Comparison of ENCODE assay signal across 8 cellular contexts in the genomic region with DNA sequence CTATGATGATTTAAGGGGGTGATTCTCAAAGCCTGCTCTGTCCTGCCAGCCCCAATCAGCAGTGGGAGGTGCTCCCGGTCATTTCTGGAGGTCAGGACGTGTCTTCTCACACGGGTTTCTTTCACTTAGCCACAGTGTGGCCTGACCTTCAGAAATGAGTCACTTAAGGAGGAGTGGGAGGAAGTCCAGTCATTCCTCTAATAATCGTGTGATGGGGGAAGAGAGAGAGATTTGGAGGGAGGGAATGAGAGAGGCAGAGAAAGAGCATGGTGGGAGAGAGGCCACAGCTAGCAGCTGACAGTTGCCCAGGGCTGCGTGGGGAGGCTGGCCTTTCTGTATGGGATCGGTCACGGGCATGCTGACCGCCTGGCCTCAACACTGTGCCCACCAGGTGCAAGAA.
A peak's percentile ranks its signal among the peaks of the same experiment; 100 is the strongest.
DNase-seq lines count a peak whose midpoint lies in the region; ATAC-seq, FAIRE-seq and TF ChIP-seq lines count a peak whose summit lies in the region.
"Not testable (repeated sequence)": the region's sequence is repeated elsewhere in the genome, so short reads cannot be mapped to it uniquely, and the experiment has no call there.

No MANE protein-coding gene starts in this region.

- H3K4me2 ChIP-seq in PC-3 (ENCODE audit: low read length); endothelial cell of umbilical vein (ENCODE audit: insufficient read depth, low read length): not testable (repeated sequence)

- H3K4me1 ChIP-seq in ACC112 (ENCODE audit: control insufficient read depth, insufficient read depth, low read length, unreplicated experiment) (peaks cover 63% of the 10 kb centered on the region), PC-3 (ENCODE audit: insufficient read depth, low read length) (peaks cover 65% of the 10 kb centered on the region), endothelial cell of umbilical vein (ENCODE audit: control insufficient read depth, extremely low read depth, insufficient read depth, low read length) (peaks cover 39% of the 10 kb centered on the region)

- H3K4me3 ChIP-seq in ACC112 (ENCODE audit: low read depth, low read length); PC-3 (ENCODE audit: low read length); endothelial cell of umbilical vein (replicated peaks in 1 of 3; ENCODE audit: insufficient read depth in 1 of 3, low read depth in 1 of 3, low read length in 3 of 3); retinal pigment epithelial cell (ENCODE audit: low read length): not testable (repeated sequence)

- not testable (repeated sequence) for H3K9me1 ChIP-seq in endothelial cell of umbilical vein (replicated peaks; ENCODE audit: control insufficient read depth, extremely low read depth, insufficient read depth, low read length)

- dilution Hi-C loops in endothelial cell of umbilical vein (cut with MboI; ENCODE audit: extremely low pct_ligation_motif_present, low sequenced_read_pairs), result not testable (repeated sequence)

- TF ChIP-seq POLR2A in endothelial cell of umbilical vein (IDR thresholded peaks at IDR 0.05; ENCODE audit: low read depth, low read length), result not testable (repeated sequence)

- H3K27me3 ChIP-seq in ACC112 (ENCODE audit: insufficient read depth, low read length); PC-3 (ENCODE audit: low read length); endothelial cell of umbilical vein (ENCODE audit: control insufficient read depth in 2 of 2, insufficient read depth in 2 of 2, low read length in 2 of 2): not testable (repeated sequence)

- H3K36me3 ChIP-seq in ACC112 (ENCODE audit: insufficient read depth, low read length); PC-3 (ENCODE audit: low read depth, low read length); endothelial cell of umbilical vein (ENCODE audit: control insufficient read depth in 2 of 2, extremely low read depth in 1 of 2, insufficient read depth in 2 of 2, low read length in 2 of 2): not testable (repeated sequence)

- H2AFZ ChIP-seq in ACC112 (ENCODE audit: low read length, unreplicated experiment); PC-3 (ENCODE audit: low read length); endothelial cell of umbilical vein (ENCODE audit: low read depth, low read length): not testable (repeated sequence)

- H3K9ac ChIP-seq in PC-3 (ENCODE audit: low read length), result peak overlapping the region; percentile 94
- H3K9ac ChIP-seq in endothelial cell of umbilical vein (replicated peaks; ENCODE audit: extremely low read depth, insufficient read depth, low read length), result not testable (repeated sequence)

- H3F3A ChIP-seq in PC-3 (ENCODE audit: low read length, unreplicated experiment), result not testable (repeated sequence)

- not testable (repeated sequence) for BruUV-seq in PC-3 (replicated peaks; lab: Mats Ljungman, UMichigan); endothelial cell of umbilical vein (replicated peaks; lab: Mats Ljungman, UMichigan)

- H3K27ac ChIP-seq in ACC112 (ENCODE audit: low read depth, low read length) (peak overlapping the region; percentile 96), PC-3 (ENCODE audit: low read length) (peak overlapping the region; percentile 100), endothelial cell of umbilical vein (ENCODE audit: insufficient read depth, low read depth, low read length) (peak overlapping the region; percentile 24)

- H3K79me2 ChIP-seq in ACC112 (ENCODE audit: control insufficient read depth, insufficient read depth, low read length, unreplicated experiment); PC-3 (ENCODE audit: low read length); endothelial cell of umbilical vein (ENCODE audit: control insufficient read depth, insufficient read depth, low read length): not testable (repeated sequence)

- peak; percentile 100 for FAIRE-seq in endothelial cell of umbilical vein (lab: Jason Lieb, UNC)

- not testable (repeated sequence) for H3K9me3 ChIP-seq in PC-3 (ENCODE audit: low read length); endothelial cell of umbilical vein (replicated peaks; ENCODE audit: control insufficient read depth, insufficient read depth, low read length)

- DNase-seq in ELR (ENCODE audit: low read depth), result peak; percentile 98
- peak; percentile 87 for DNase-seq in HCEC 1CT
- peak; percentile 86 for DNase-seq in PC-3
- peak; percentile 91 for DNase-seq in amniotic epithelial cell (ENCODE audit: low read depth)
- DNase-seq in endothelial cell of umbilical vein (ENCODE audit: low read depth, low spot score), result peak; percentile 77
- DNase-seq in kidney tubule cell (ENCODE audit: low spot score), result peak; percentile 90
- peak; percentile 66 for DNase-seq in retinal pigment epithelial cell (ENCODE audit: low read depth)

- ATAC-seq in PC-3, result peak; percentile 29

- TF ChIP-seq CTCF in PC-3 (conservative IDR thresholded peaks at IDR 0.05; ENCODE audit: low read depth, low read length); endothelial cell of umbilical vein (IDR thresholded peaks at IDR 0.05; ENCODE audit: extremely low read depth in 1 of 2, insufficient read depth in 1 of 2, low read depth in 1 of 2, low read length in 2 of 2); retinal pigment epithelial cell (conservative IDR thresholded peaks at IDR 0.05; ENCODE audit: low read depth, low read length): not testable (repeated sequence)

- intact Hi-C loops in PC-3 (cut with micrococcal nuclease), result loop anchor here (5.0 kb wide), 1 partner anchor 92 kb away; no protein-coding TSS in a partner anchor
- intact Hi-C loops in endothelial cell of umbilical vein (cut with micrococcal nuclease), result loop anchor here (10.0 kb wide), 1 partner anchor 45 kb away; no protein-coding TSS in a partner anchor

- POLR2A ChIA-PET in PC-3 (lab: Charles Lee; ENCODE audit: unreplicated experiment); endothelial cell of umbilical vein (lab: Charles Lee): not testable (repeated sequence)

- CTCF ChIA-PET in PC-3 (lab: Charles Lee); endothelial cell of umbilical vein (lab: Charles Lee): not testable (repeated sequence)

- not testable (repeated sequence) for H4K20me1 ChIP-seq in PC-3 (ENCODE audit: low read length); endothelial cell of umbilical vein (replicated peaks; ENCODE audit: control insufficient read depth, extremely low read depth, insufficient read depth, low read length)

- H3K9me2 ChIP-seq in PC-3 (replicated peaks; ENCODE audit: low read length), result not testable (repeated sequence)

TF ChIP-seq in endothelial cell of umbilical vein, 7 proteins besides CTCF, POLR2A, EP300 and RAD21:
- TF ChIP-seq FOS (IDR thresholded peaks at IDR 0.05; ENCODE audit: borderline replicate concordance, insufficient read depth, low read length), result peak; percentile 73
- TF ChIP-seq POLR2AphosphoS5 (IDR thresholded peaks at IDR 0.05; ENCODE audit: insufficient read depth, low read depth, low read length), result peak; percentile 26
- peak; percentile 58 for TF ChIP-seq JUN (IDR thresholded peaks at IDR 0.05; ENCODE audit: borderline replicate concordance, insufficient read depth, insufficient read length, low read depth)

Comparison
In these comparisons a context has a peak if more than half of its experiments do, and no peak if none do; other contexts are left out.
1. H3K27ac ChIP-seq: peak in every context shown above with its lines; median percentile 100 in PC-3; 96 in ACC112; 24 in endothelial cell of umbilical vein.